23 cellular contexts compared by ENCODE assay signal in genomic region chr7:68414631-68415425, GRCh38.
DNase-seq lines count a peak whose midpoint lies in the region; ATAC-seq and TF ChIP-seq lines count a peak whose summit lies in the region.
"Had no signal": no experiment of that assay in that cellular context is flagged by ENCODE, and none has a peak within 500 bp of the region (broad histone marks: within the 10 kb centered on the region; RNA-seq: fewer than 3 reads in every experiment).

No MANE protein-coding gene starts in this region.

- no peaks in the 10 kb centered on the region for H3F3A ChIP-seq in SK-N-SH (replicated peaks; ENCODE audit: insufficient read depth)

- no peak overlapping the region for H2BK20ac ChIP-seq in H9 (ENCODE audit: low read depth, low read length, poor library complexity, severe bottlenecking)

- peak; percentile 17 for DNase-seq in SK-N-SH
- DNase-seq in H9, result no peak
- DNase-seq in SW480 (ENCODE audit: low spot score), result peak; percentile 13
- peak; percentile 81 for DNase-seq in putamen (ENCODE audit: low spot score)
- no peak for DNase-seq in Kasumi-1 (lab: John Stamatoyannopoulos, UW)
- DNase-seq: Caco-2; CD4-positive, CD25-positive, alpha-beta regulatory T cell; IMR-90; NCI-H1092; NCI-H1436; NCI-H187 treated with DMSO at 0.1 percent for 48 hours; NCI-H345; NCI-H524 treated with DMSO at 0.1 percent for 48 hours; OCI-M1; SW 1271; T-helper 2 cell had no signal

- H3K4me1 Mint-ChIP-seq in H9, result peaks cover 22 to 23% of the 10 kb centered on the region in 2 experiments
- H3K4me1 Mint-ChIP-seq: CD4-positive, CD25-positive, alpha-beta regulatory T cell; GM23338 had no signal

- no peak overlapping the region for H3K4me3 ChIP-seq in SK-N-SH (ENCODE audit: low read depth in 2 of 2, low read length in 1 of 2)
- H3K4me3 ChIP-seq: GM12878, GM23338, SJSA1 had no signal

- H3K4me1 ChIP-seq in SK-N-SH (ENCODE audit: control insufficient read depth in 1 of 2, insufficient read depth in 2 of 2, low read depth in 1 of 2, low read length in 1 of 2) (peaks cover 0 to 3% of the 10 kb centered on the region in 2 experiments; a peak in 1 of 4 replicates), H9 (ENCODE audit: insufficient read depth, low read length) (no peaks in the 10 kb centered on the region; the same call in 1 of the 2 replicates)
- H3K4me1 ChIP-seq: Caco-2, SJSA1 had no signal

- H3K9me2 ChIP-seq in SK-N-SH, result no peaks in the 10 kb centered on the region

- no peaks in the 10 kb centered on the region for H3K27me3 Mint-ChIP-seq in H9 (ENCODE audit: low read depth)
- H3K27me3 Mint-ChIP-seq: CD4-positive, CD25-positive, alpha-beta regulatory T cell had no signal

- no peak for TF ChIP-seq RAD21 in SK-N-SH (IDR thresholded peaks at IDR 0.05; ENCODE audit: low read length)

- no peaks in the 10 kb centered on the region for H3K27me3 ChIP-seq in SK-N-SH (ENCODE audit: insufficient read depth)
- no peaks in the 10 kb centered on the region for H3K27me3 ChIP-seq in H9 (ENCODE audit: insufficient read depth, low read length)
- H3K27me3 ChIP-seq: SJSA1 had no signal

- no peak overlapping the region for H2BK12ac ChIP-seq in H9 (ENCODE audit: insufficient read length, low read depth, low read length)

- H3K4me2 ChIP-seq in SK-N-SH (no peak overlapping the region), H9 (ENCODE audit: insufficient read depth, insufficient read length, low read length) (no peak overlapping the region)
- H3K4me2 ChIP-seq: GM23338 had no signal

- H2BK5ac ChIP-seq in H9 (ENCODE audit: insufficient read length, low read length), result no peak overlapping the region

- no peaks in the 10 kb centered on the region for H3K79me2 ChIP-seq in SK-N-SH (ENCODE audit: insufficient read depth)
- H3K79me2 ChIP-seq in H9 (ENCODE audit: insufficient read depth, low read length), result no peaks in the 10 kb centered on the region

- no peaks in the 10 kb centered on the region for H3K23me2 ChIP-seq in H9 (ENCODE audit: insufficient read length, low read depth, low read length, poor library complexity, severe bottlenecking)

- H3K23ac ChIP-seq in H9 (ENCODE audit: insufficient read length, low read depth, low read length), result no peak overlapping the region

- no peak overlapping the region for H4K91ac ChIP-seq in H9 (ENCODE audit: insufficient read length, low read depth, low read length)

- H3K27ac ChIP-seq in SK-N-SH (ENCODE audit: low read depth in 2 of 2, low read length in 1 of 2) (no peak overlapping the region), H9 (ENCODE audit: insufficient read length, low read depth, low read length) (no peak overlapping the region)
- H3K27ac ChIP-seq: SJSA1 had no signal

- H3K36me3 ChIP-seq in SK-N-SH (replicated peaks in 1 of 2; ENCODE audit: control insufficient read depth in 1 of 2, insufficient read depth in 2 of 2, low read length in 1 of 2), result no peaks in the 10 kb centered on the region
- H3K36me3 ChIP-seq: SJSA1 had no signal

- no peak for TF ChIP-seq EP300 in SK-N-SH (IDR thresholded peaks at IDR 0.05; ENCODE audit: borderline replicate concordance in 1 of 2, low read depth in 1 of 2, low read length in 1 of 2)

- no peak overlapping the region for H3K27ac Mint-ChIP-seq in H9
- H3K27ac Mint-ChIP-seq: GM23338 had no signal

- no peak overlapping the region for H2BK15ac ChIP-seq in H9 (ENCODE audit: low read depth, low read length)

- H3K9me3 ChIP-seq in SK-N-SH (no peaks in the 10 kb centered on the region), H9 (ENCODE audit: control insufficient read depth, low read depth, low read length) (peaks cover 6% of the 10 kb centered on the region)
- H3K9me3 ChIP-seq: Caco-2 had no signal

- H2BK120ac ChIP-seq in H9 (ENCODE audit: low read depth, low read length, poor library complexity, severe bottlenecking), result no peak overlapping the region

- no peak for TF ChIP-seq CTCF in SK-N-SH (IDR thresholded peaks at IDR 0.05)
- TF ChIP-seq CTCF in H9 (conservative IDR thresholded peaks at IDR 0.05), result no peak

- no peak overlapping the region for H4K8ac ChIP-seq in H9 (replicated peaks; ENCODE audit: insufficient read length, low read depth, low read length)

- no peak for ATAC-seq in SK-N-SH treated with all-trans-retinoic acid at 6 μM for 48 hours
- ATAC-seq in GM21367 (IDR thresholded peaks at IDR 0.05; ENCODE audit: unreplicated experiment), result no peak
- no peak for ATAC-seq in GM19455 (IDR thresholded peaks at IDR 0.05; ENCODE audit: unreplicated experiment)
- ATAC-seq: GM12878, GM23338, Right ventricle myocardium inferior had no signal

- CTCF ChIA-PET in SK-N-SH (lab: Yijun Ruan, JAX), result interaction anchor here (0.9 to 2.6 kb wide), 4 partner anchors 11 to 626 kb away, joined by 4 to 9 read pairs (median 4); no protein-coding TSS in a partner anchor

- H3K14ac ChIP-seq in H9 (ENCODE audit: insufficient read depth, low read length), result no peak overlapping the region

- H3K18ac ChIP-seq in H9 (ENCODE audit: insufficient read length, low read depth, low read length), result no peak overlapping the region

- H3K36me3 Mint-ChIP-seq in H9 (ENCODE audit: insufficient read depth in 1 of 3, low read depth in 3 of 3), result peaks cover 0 to 30% (median 5%) of the 10 kb centered on the region in 3 experiments; a peak in 4 of 7 replicates
- H3K36me3 Mint-ChIP-seq: CD4-positive, CD25-positive, alpha-beta regulatory T cell had no signal

- H2AK5ac ChIP-seq in H9 (ENCODE audit: insufficient read length, low read length), result peak overlapping the region; percentile 86

- 33% methylated on average over 2 of the region's 2 CpGs for WGBS in SK-N-SH (ENCODE audit: low lambda C conversion rate)
- no CpG with 5 or more reads among the region's 2 CpGs for WGBS in H9 (ENCODE audit: extremely low coverage, insufficient read length, low lambda C conversion rate)

- no peak overlapping the region for H3K4me3 Mint-ChIP-seq in H9
- H3K4me3 Mint-ChIP-seq: CD4-positive, CD25-positive, alpha-beta regulatory T cell; GM23338 had no signal

- H3T11ph ChIP-seq in H9 (ENCODE audit: low read length), result no peak overlapping the region

- POLR2A ChIA-PET in SK-N-SH (lab: Yijun Ruan, JAX), result interaction anchor here (1.1 kb wide), 1 partner anchor 10 kb away, joined by 3 read pairs; no protein-coding TSS in a partner anchor

- no peak overlapping the region for H3K4ac ChIP-seq in H9 (ENCODE audit: low read depth, low read length)

- H4K5ac ChIP-seq in H9 (ENCODE audit: insufficient read length, low read depth, low read length), result no peak overlapping the region

- H3K79me1 ChIP-seq in H9 (ENCODE audit: insufficient read depth, low read depth, low read length, poor library complexity, severe bottlenecking), result no peaks in the 10 kb centered on the region

- no peak overlapping the region for H3K56ac ChIP-seq in H9 (ENCODE audit: insufficient read length, low read depth, low read length)

- no peak overlapping the region for H2AFZ ChIP-seq in SK-N-SH (ENCODE audit: low read depth)
- H2AFZ ChIP-seq in H9 (ENCODE audit: low read length), result no peak overlapping the region
- H2AFZ ChIP-seq: GM23338 had no signal

- H3K9me3 Mint-ChIP-seq in H9, result peaks cover 16 to 25% of the 10 kb centered on the region in 2 experiments

- no peak overlapping the region for H3K9ac ChIP-seq in SK-N-SH
- no peak overlapping the region for H3K9ac ChIP-seq in H9 (ENCODE audit: extremely low read depth, insufficient read length, low read length)

- H4K20me1 ChIP-seq in SK-N-SH (ENCODE audit: insufficient read depth), result no peaks in the 10 kb centered on the region
- H4K20me1 ChIP-seq in H9 (ENCODE audit: control insufficient read depth, insufficient read depth, insufficient read length), result no peaks in the 10 kb centered on the region

TF ChIP-seq in SK-N-SH, 30 proteins besides CTCF, POLR2A, EP300 and RAD21 (continues in another document):
- no peak for TF ChIP-seq ELF1 (IDR thresholded peaks at IDR 0.05)
- TF ChIP-seq CHD2 (IDR thresholded peaks at IDR 0.05; ENCODE audit: low read length, partially characterized antibody), result no peak
- TF ChIP-seq TAF1 (IDR thresholded peaks at IDR 0.05; ENCODE audit: borderline replicate concordance, low read depth, low read length), result no peak
- TF ChIP-seq MAX (IDR thresholded peaks at IDR 0.05; ENCODE audit: low read depth), result no peak
- TF ChIP-seq MXI1 (IDR thresholded peaks at IDR 0.05; ENCODE audit: low read depth, low read length), result no peak
- TF ChIP-seq PBX3 (IDR thresholded peaks at IDR 0.05), result no peak
- TF ChIP-seq MEF2A (IDR thresholded peaks at IDR 0.05; ENCODE audit: borderline replicate concordance, low read depth), result no peak

TF ChIP-seq in SK-N-SH treated with all-trans-retinoic acid at 6 μM for 48 hours, 23 proteins besides CTCF, POLR2A, EP300 and RAD21:
- TF ChIP-seq TSHZ2 (CRISPR knock-in tag; IDR thresholded peaks at IDR 0.05) (no peak), ZFP3 (CRISPR knock-in tag; IDR thresholded peaks at IDR 0.05) (no peak), CSDC2 (CRISPR knock-in tag; IDR thresholded peaks at IDR 0.05) (no peak), ESRRG (CRISPR knock-in tag; IDR thresholded peaks at IDR 0.05) (no peak), TOX (CRISPR knock-in tag; IDR thresholded peaks at IDR 0.05; ENCODE audit: borderline replicate concordance) (no peak), TCF4 (CRISPR knock-in tag; IDR thresholded peaks at IDR 0.05; ENCODE audit: borderline replicate concordance) (no peak)

Comparison
In these comparisons a context has a peak if more than half of its experiments do, and no peak if none do; other contexts are left out.
1. DNase-seq: peak in SK-N-SH (single experiment), SW480 (single experiment) and putamen (single experiment); none in H9 (single experiment) and Kasumi-1 (0 of 2).